Comparison of ENCODE assay signal across 8 cellular contexts in genomic region chr3:194584866-194585265, GRCh38. TPM values are rescaled to one million over a fixed set of nuclear protein-coding genes. Genes with fewer than 3 reads are reported as not detected.
DNase-seq lines count a peak whose midpoint lies in the region; ATAC-seq and TF ChIP-seq lines count a peak whose summit lies in the region.

No MANE protein-coding gene starts in this region.

- no peak overlapping the region for H3K27ac ChIP-seq in mesodermal cell (ENCODE audit: low read depth, low read length, severe bottlenecking)

- H3K9me3 Mint-ChIP-seq in brain = peaks cover 0 to 2% (median 0%) of the 10 kb centered on the region in 5 experiments

- H3K9me3 ChIP-seq in mesodermal cell (ENCODE audit: control insufficient read depth, low read length) = no peaks in the 10 kb centered on the region

- peaks cover 19% of the 10 kb centered on the region for H3K36me3 Mint-ChIP-seq in brain

- no peak for TF ChIP-seq CTCF in LNCaP clone FGC (IDR thresholded peaks at IDR 0.05; ENCODE audit: control insufficient read depth, extremely low read depth, insufficient read depth)
- TF ChIP-seq CTCF in brain (conservative IDR thresholded peaks at IDR 0.05) = no peak

- WGBS in mesodermal cell (ENCODE audit: insufficient coverage in 2 of 2), 2 experiments = 100% methylated on average over 1 of the region's 1 CpG; no CpG with 5 or more reads in 1 of the 2 experiments

- H3K27me3 Mint-ChIP-seq in brain = peaks cover 4% of the 10 kb centered on the region

- H3K4me3 ChIP-seq in LNCaP clone FGC (ENCODE audit: low read depth, low read length) = peak overlapping the region; percentile 81
- H3K4me3 ChIP-seq in mesodermal cell (ENCODE audit: extremely low read depth, insufficient read depth, low read length, poor library complexity, severe bottlenecking) = peak overlapping the region; percentile 73

- peak overlapping the region; percentile 97 to 100 (median 98) for H3K4me3 Mint-ChIP-seq in brain

- DNase-seq in CD1c-positive myeloid dendritic cell (ENCODE audit: extremely low spot score) (peak; percentile 70), LNCaP clone FGC (ENCODE audit: low read depth) (no peak), NCI-H2196 treated with DMSO at 0.1 percent for 48 hours (lab: John Stamatoyannopoulos, UW; ENCODE audit: unreplicated experiment) (no peak), NCI-H446 (lab: John Stamatoyannopoulos, UW) (no peak), NCI-H2081 (lab: John Stamatoyannopoulos, UW) (no peak)

- H3K4me1 Mint-ChIP-seq in brain = peaks cover 37% of the 10 kb centered on the region

- H3K36me3 ChIP-seq in mesodermal cell (ENCODE audit: control insufficient read depth, insufficient read depth, low read length) = peaks cover 21% of the 10 kb centered on the region

- H3K4me1 ChIP-seq in mesodermal cell (ENCODE audit: control insufficient read depth, insufficient read depth, low read length, poor library complexity, severe bottlenecking) = peaks cover 16% of the 10 kb centered on the region

- no peak for ATAC-seq in GM18907 (IDR thresholded peaks at IDR 0.05; ENCODE audit: unreplicated experiment)

- peak overlapping the region in 4 of 5 experiments; percentile 60 to 99 (median 89) for H3K27ac Mint-ChIP-seq in brain

RNA-seq across cellular contexts. Expression of gene TMEM44, which starts 48.4 kb away (rescaled TPM):
- polyA plus RNA-seq in brain (ENCODE audit: insufficient read depth, low read depth, low replicate concordance) = 20.1 TPM
- 16.7 TPM for polyA plus RNA-seq in mesodermal cell (2013, experiment 1 of 2)
- 12.4 TPM for polyA plus RNA-seq in mesodermal cell (2013, experiment 2 of 2)
